19 cellular contexts compared by ENCODE assay signal in genomic region chr12:62886796-62887195, GRCh38. TPM values are rescaled to one million over a fixed set of nuclear protein-coding genes. Genes with fewer than 3 reads are reported as not detected.
DNase-seq lines count a peak whose midpoint lies in the region; ATAC-seq and TF ChIP-seq lines count a peak whose summit lies in the region.
"Had no signal": no experiment of that assay in that cellular context is flagged by ENCODE, and none has a peak within 500 bp of the region (broad histone marks: within the 10 kb centered on the region; RNA-seq: fewer than 3 reads in every experiment).

No MANE protein-coding gene starts in this region.

- H3K4ac ChIP-seq in trophoblast cell (ENCODE audit: low read depth, low read length): no peak overlapping the region

- CTCF ChIA-PET in WTC11 (lab: Charles Lee): no interaction called here

- no peaks in the 10 kb centered on the region for H3K27me3 ChIP-seq in trophoblast cell (ENCODE audit: insufficient read depth, low read length)
- H3K27me3 ChIP-seq: BE2C had no signal

- H2AFZ ChIP-seq in trophoblast cell (ENCODE audit: insufficient read depth, low read length, poor library complexity): no peak overlapping the region

- TF ChIP-seq CTCF in WTC11 (IDR thresholded peaks at IDR 0.05): no peak

- WGBS in trophoblast cell (ENCODE audit: extremely low coverage, insufficient coverage, insufficient read length): no CpG with 5 or more reads among the region's 6 CpGs

- no peaks in the 10 kb centered on the region for H3K79me2 ChIP-seq in trophoblast cell (ENCODE audit: control insufficient read depth, insufficient read depth, low read length, poor library complexity)

- ATAC-seq in WTC11: no peak

- H3K36me3 Mint-ChIP-seq in WTC11: peaks cover 9% of the 10 kb centered on the region
- H3K36me3 Mint-ChIP-seq: CD4-positive, CD25-positive, alpha-beta regulatory T cell had no signal

- peaks cover 3% of the 10 kb centered on the region for H3K9me3 ChIP-seq in trophoblast cell (ENCODE audit: insufficient read depth, low read depth, low read length)
- H3K9me3 ChIP-seq: BE2C had no signal

- H4K12ac ChIP-seq in trophoblast cell (ENCODE audit: low read depth, low read length): no peak overlapping the region

- H3K4me3 Mint-ChIP-seq in WTC11: no peak overlapping the region
- H3K4me3 Mint-ChIP-seq: CD4-positive, CD25-positive, alpha-beta regulatory T cell had no signal

- DNase-seq in MV-4-11 (lab: John Stamatoyannopoulos, UW) (peak; percentile 42), RPMI8226 (peak; percentile 60), WTC11 (ENCODE audit: low spot score) (no peak), trophoblast cell (no peak), NCI-H446 (lab: John Stamatoyannopoulos, UW) (no peak), NCI-H82 treated with DMSO at 0.1 percent for 48 hours (lab: John Stamatoyannopoulos, UW; ENCODE audit: unreplicated experiment) (no peak)
- no peak for DNase-seq in stimulated activated CD4-positive, alpha-beta T cell treated with anti-CD3 and anti-CD28 coated beads, Interleukin-2, amount 100 ng/mL, for 24 hours
- DNase-seq: BE2C; CD4-positive, CD25-positive, alpha-beta regulatory T cell; COR-L47; GOT3; IMR-90; NCI-H1048; NCI-H1436; NCI-H1930; NCI-H2227 treated with DMSO at 0.1 percent for 48 hours; NCI-H510A treated with DMSO at 0.1 percent for 48 hours; NCI-H748 treated with DMSO at 0.1 percent for 48 hours; Right ventricle myocardium superior had no signal

- H3K4me1 Mint-ChIP-seq in WTC11: peaks cover 8% of the 10 kb centered on the region
- H3K4me1 Mint-ChIP-seq: CD4-positive, CD25-positive, alpha-beta regulatory T cell had no signal

- peaks cover 16% of the 10 kb centered on the region for H3K9me3 Mint-ChIP-seq in WTC11

- H3K4me1 ChIP-seq in trophoblast cell (ENCODE audit: control insufficient read depth in 1 of 2, insufficient read depth in 2 of 2, low read length in 2 of 2): peaks cover 0 to 2% of the 10 kb centered on the region in 2 experiments
- H3K4me1 ChIP-seq: BE2C had no signal

- H3K18ac ChIP-seq in trophoblast cell (ENCODE audit: low read length): peak overlapping the region; percentile 18

- no peaks in the 10 kb centered on the region for H3K27me3 Mint-ChIP-seq in WTC11 (ENCODE audit: low read depth)
- H3K27me3 Mint-ChIP-seq: CD4-positive, CD25-positive, alpha-beta regulatory T cell had no signal

- no peak overlapping the region for H2BK12ac ChIP-seq in trophoblast cell (ENCODE audit: low read length)

- H3K9ac ChIP-seq in trophoblast cell (ENCODE audit: low read length): no peak overlapping the region

- H3K36me3 ChIP-seq in trophoblast cell (ENCODE audit: control insufficient read depth in 1 of 2, insufficient read depth in 2 of 2, low read length in 2 of 2): no peaks in the 10 kb centered on the region
- H3K36me3 ChIP-seq: BE2C had no signal

- no peak overlapping the region for H3K4me2 ChIP-seq in trophoblast cell (ENCODE audit: low read length)

- no peak overlapping the region for H3K27ac ChIP-seq in trophoblast cell (ENCODE audit: low read depth, low read length)

- no peak overlapping the region for H2AK5ac ChIP-seq in trophoblast cell (ENCODE audit: low read length)

- H3K79me1 ChIP-seq in trophoblast cell (ENCODE audit: low read length): no peaks in the 10 kb centered on the region

- H3K27ac Mint-ChIP-seq in WTC11: peak overlapping the region; percentile 1; the same call in 1 of the 2 replicates
- H3K27ac Mint-ChIP-seq: CD4-positive, CD25-positive, alpha-beta regulatory T cell had no signal

- no peak overlapping the region for H2BK5ac ChIP-seq in trophoblast cell (ENCODE audit: low read depth, low read length, poor library complexity)

- no peak overlapping the region for H2BK120ac ChIP-seq in trophoblast cell (ENCODE audit: insufficient read depth, low read length, poor library complexity)

- no peak overlapping the region for H3K23ac ChIP-seq in trophoblast cell (ENCODE audit: low read length)

- no peak overlapping the region for H4K8ac ChIP-seq in trophoblast cell (ENCODE audit: low read depth, low read length)

- POLR2A ChIA-PET in WTC11 (lab: Charles Lee): no interaction called here

- H4K91ac ChIP-seq in trophoblast cell (ENCODE audit: low read depth, low read length): no peak overlapping the region

- no peak overlapping the region for H3K4me3 ChIP-seq in trophoblast cell (ENCODE audit: low read depth, low read length)

- no peak overlapping the region for H3K14ac ChIP-seq in trophoblast cell (ENCODE audit: low read length)

TF ChIP-seq in WTC11, 78 proteins besides CTCF, POLR2A, EP300 and RAD21:
- TF ChIP-seq NR1H2 (CRISPR knock-in tag; IDR thresholded peaks at IDR 0.05) (no peak), AFF4 (CRISPR knock-in tag; IDR thresholded peaks at IDR 0.05; ENCODE audit: borderline replicate concordance) (no peak), ZNF317 (CRISPR knock-in tag; IDR thresholded peaks at IDR 0.05; ENCODE audit: borderline replicate concordance, low read depth) (no peak), SMAD4 (CRISPR knock-in tag; IDR thresholded peaks at IDR 0.05) (no peak)
- TF ChIP-seq, protein P1, sequence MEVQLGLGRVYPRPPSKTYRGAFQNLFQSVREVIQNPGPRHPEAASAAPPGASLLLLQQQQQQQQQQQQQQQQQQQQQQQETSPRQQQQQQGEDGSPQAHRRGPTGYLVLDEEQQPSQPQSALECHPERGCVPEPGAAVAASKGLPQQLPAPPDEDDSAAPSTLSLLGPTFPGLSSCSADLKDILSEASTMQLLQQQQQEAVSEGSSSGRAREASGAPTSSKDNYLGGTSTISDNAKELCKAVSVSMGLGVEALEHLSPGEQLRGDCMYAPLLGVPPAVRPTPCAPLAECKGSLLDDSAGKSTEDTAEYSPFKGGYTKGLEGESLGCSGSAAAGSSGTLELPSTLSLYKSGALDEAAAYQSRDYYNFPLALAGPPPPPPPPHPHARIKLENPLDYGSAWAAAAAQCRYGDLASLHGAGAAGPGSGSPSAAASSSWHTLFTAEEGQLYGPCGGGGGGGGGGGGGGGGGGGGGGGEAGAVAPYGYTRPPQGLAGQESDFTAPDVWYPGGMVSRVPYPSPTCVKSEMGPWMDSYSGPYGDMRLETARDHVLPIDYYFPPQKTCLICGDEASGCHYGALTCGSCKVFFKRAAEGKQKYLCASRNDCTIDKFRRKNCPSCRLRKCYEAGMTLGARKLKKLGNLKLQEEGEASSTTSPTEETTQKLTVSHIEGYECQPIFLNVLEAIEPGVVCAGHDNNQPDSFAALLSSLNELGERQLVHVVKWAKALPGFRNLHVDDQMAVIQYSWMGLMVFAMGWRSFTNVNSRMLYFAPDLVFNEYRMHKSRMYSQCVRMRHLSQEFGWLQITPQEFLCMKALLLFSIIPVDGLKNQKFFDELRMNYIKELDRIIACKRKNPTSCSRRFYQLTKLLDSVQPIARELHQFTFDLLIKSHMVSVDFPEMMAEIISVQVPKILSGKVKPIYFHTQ (CRISPR knock-in tag; IDR thresholded peaks at IDR 0.05): no peak

RNA-seq across cellular contexts. Expression of gene PPM1H, which starts 48.2 kb away (rescaled TPM):
- total RNA-seq in WTC11 (2021): 37.1 to 45.6 TPM (median 40.9 TPM) in 3 replicates
- polyA plus RNA-seq in trophoblast cell (2013): 7.7 TPM in 2 replicates

Comparison
In these comparisons a context has a peak if more than half of its experiments do, and no peak if none do; other contexts are left out.
1. DNase-seq: peak in MV-4-11 (single experiment) and RPMI8226 (single experiment); none in WTC11 (single experiment), trophoblast cell (0 of 2), NCI-H446 (0 of 2), NCI-H82 treated with DMSO at 0.1 percent for 48 hours (single experiment) and stimulated activated CD4-positive, alpha-beta T cell treated with anti-CD3 and anti-CD28 coated beads, Interleukin-2, amount 100 ng/mL, for 24 hours (0 of 2).